Comparison of ENCODE assay signal across 1 cellular context in the genomic region with DNA sequence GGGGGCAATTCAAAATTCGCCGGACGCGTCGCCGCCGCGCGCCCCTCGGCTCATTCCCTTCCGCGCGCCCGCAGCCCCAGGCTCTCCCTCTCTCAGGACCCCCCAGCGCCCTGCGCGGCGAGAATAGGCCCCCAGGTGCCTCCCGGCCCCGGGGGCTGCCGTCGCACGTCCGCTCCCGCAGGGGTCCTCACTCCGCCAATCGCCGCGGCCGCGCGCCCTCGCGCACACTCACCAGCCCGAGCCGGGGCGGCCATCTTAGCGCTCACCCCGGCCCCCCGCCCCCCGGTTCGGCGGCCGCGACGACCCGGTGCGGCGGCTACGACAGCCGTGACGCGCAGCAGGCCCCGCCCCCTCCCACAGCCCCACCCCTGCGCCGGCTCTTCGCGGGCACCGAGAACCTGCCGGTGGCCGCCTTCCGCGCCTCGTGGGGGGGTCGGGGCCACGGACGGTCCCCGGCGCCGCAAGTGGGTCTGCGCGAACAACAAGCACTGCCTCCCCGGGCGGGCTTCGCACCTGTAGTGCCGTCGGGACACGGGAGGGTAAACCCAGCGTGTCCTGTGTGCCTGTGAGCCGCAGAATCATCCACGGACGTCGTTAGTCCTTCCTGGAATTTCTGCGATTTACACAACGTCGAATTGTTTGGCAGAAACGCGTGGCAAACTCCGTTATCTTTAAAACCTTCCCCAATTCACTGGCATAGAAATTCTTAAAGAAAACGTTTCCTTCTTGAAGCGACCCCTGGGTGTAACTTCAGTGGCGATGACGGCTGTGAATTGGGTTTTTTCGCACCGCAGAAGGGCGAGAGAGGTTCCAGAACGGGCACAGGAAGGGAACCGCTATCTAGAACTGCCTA.
TF ChIP-seq lines count a peak whose summit lies in the region.

No MANE protein-coding gene starts in this region.

TF ChIP-seq in K562, 482 proteins besides CTCF, POLR2A, EP300 and RAD21 (continued from another document and continues in another):
- TF ChIP-seq, protein P1, sequence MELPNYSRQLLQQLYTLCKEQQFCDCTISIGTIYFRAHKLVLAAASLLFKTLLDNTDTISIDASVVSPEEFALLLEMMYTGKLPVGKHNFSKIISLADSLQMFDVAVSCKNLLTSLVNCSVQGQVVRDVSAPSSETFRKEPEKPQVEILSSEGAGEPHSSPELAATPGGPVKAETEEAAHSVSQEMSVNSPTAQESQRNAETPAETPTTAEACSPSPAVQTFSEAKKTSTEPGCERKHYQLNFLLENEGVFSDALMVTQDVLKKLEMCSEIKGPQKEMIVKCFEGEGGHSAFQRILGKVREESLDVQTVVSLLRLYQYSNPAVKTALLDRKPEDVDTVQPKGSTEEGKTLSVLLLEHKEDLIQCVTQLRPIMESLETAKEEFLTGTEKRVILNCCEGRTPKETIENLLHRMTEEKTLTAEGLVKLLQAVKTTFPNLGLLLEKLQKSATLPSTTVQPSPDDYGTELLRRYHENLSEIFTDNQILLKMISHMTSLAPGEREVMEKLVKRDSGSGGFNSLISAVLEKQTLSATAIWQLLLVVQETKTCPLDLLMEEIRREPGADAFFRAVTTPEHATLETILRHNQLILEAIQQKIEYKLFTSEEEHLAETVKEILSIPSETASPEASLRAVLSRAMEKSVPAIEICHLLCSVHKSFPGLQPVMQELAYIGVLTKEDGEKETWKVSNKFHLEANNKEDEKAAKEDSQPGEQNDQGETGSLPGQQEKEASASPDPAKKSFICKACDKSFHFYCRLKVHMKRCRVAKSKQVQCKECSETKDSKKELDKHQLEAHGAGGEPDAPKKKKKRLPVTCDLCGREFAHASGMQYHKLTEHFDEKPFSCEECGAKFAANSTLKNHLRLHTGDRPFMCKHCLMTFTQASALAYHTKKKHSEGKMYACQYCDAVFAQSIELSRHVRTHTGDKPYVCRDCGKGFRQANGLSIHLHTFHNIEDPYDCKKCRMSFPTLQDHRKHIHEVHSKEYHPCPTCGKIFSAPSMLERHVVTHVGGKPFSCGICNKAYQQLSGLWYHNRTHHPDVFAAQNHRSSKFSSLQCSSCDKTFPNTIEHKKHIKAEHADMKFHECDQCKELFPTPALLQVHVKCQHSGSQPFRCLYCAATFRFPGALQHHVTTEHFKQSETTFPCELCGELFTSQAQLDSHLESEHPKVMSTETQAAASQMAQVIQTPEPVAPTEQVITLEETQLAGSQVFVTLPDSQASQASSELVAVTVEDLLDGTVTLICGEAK (IDR thresholded peaks at IDR 0.05): no peak
- TF ChIP-seq, protein P1 (CRISPR knock-in tag; IDR thresholded peaks at IDR 0.05): no peak
- TF ChIP-seq, protein P2, sequence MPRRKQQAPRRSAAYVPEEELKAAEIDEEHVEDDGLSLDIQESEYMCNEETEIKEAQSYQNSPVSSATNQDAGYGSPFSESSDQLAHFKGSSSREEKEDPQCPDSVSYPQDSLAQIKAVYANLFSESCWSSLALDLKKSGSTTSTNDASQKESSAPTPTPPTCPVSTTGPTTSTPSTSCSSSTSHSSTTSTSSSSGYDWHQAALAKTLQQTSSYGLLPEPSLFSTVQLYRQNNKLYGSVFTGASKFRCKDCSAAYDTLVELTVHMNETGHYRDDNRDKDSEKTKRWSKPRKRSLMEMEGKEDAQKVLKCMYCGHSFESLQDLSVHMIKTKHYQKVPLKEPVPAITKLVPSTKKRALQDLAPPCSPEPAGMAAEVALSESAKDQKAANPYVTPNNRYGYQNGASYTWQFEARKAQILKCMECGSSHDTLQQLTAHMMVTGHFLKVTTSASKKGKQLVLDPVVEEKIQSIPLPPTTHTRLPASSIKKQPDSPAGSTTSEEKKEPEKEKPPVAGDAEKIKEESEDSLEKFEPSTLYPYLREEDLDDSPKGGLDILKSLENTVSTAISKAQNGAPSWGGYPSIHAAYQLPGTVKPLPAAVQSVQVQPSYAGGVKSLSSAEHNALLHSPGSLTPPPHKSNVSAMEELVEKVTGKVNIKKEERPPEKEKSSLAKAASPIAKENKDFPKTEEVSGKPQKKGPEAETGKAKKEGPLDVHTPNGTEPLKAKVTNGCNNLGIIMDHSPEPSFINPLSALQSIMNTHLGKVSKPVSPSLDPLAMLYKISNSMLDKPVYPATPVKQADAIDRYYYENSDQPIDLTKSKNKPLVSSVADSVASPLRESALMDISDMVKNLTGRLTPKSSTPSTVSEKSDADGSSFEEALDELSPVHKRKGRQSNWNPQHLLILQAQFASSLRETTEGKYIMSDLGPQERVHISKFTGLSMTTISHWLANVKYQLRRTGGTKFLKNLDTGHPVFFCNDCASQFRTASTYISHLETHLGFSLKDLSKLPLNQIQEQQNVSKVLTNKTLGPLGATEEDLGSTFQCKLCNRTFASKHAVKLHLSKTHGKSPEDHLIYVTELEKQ (CRISPR knock-in tag; IDR thresholded peaks at IDR 0.05): no peak
- no peak for TF ChIP-seq ZNF143 (CRISPR knock-in tag; IDR thresholded peaks at IDR 0.05)
- TF ChIP-seq MAZ (CRISPR knock-in tag; conservative IDR thresholded peaks at IDR 0.05 in 1 of 2, IDR thresholded peaks at IDR 0.05 in 1 of 2): peak in 1 of 2 experiments; percentile 34; a peak in 3 of 4 replicates
- TF ChIP-seq, protein P3, sequence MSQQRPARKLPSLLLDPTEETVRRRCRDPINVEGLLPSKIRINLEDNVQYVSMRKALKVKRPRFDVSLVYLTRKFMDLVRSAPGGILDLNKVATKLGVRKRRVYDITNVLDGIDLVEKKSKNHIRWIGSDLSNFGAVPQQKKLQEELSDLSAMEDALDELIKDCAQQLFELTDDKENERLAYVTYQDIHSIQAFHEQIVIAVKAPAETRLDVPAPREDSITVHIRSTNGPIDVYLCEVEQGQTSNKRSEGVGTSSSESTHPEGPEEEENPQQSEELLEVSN (IDR thresholded peaks at IDR 0.05; ENCODE audit: borderline replicate concordance in 1 of 2, extremely low read depth in 1 of 2, insufficient read depth in 1 of 2, insufficient read length in 1 of 2, low read depth in 1 of 2, low read length in 1 of 2, poor library complexity in 1 of 2, severe bottlenecking in 1 of 2): peak in 1 of 2 experiments; percentile 16
- no peak for TF ChIP-seq SMARCE1 (IDR thresholded peaks at IDR 0.05)
- TF ChIP-seq, protein P4, sequence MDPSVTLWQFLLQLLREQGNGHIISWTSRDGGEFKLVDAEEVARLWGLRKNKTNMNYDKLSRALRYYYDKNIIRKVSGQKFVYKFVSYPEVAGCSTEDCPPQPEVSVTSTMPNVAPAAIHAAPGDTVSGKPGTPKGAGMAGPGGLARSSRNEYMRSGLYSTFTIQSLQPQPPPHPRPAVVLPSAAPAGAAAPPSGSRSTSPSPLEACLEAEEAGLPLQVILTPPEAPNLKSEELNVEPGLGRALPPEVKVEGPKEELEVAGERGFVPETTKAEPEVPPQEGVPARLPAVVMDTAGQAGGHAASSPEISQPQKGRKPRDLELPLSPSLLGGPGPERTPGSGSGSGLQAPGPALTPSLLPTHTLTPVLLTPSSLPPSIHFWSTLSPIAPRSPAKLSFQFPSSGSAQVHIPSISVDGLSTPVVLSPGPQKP (CRISPR knock-in tag; IDR thresholded peaks at IDR 0.05): no peak
- no peak for TF ChIP-seq ZNF197 (CRISPR knock-in tag; IDR thresholded peaks at IDR 0.05; ENCODE audit: low read depth)
- TF ChIP-seq ATF1 (CRISPR knock-in tag; IDR thresholded peaks at IDR 0.05): no peak
- peak; percentile 42 for TF ChIP-seq ATF1 (tag; IDR thresholded peaks at IDR 0.05)
- TF ChIP-seq, protein P5, sequence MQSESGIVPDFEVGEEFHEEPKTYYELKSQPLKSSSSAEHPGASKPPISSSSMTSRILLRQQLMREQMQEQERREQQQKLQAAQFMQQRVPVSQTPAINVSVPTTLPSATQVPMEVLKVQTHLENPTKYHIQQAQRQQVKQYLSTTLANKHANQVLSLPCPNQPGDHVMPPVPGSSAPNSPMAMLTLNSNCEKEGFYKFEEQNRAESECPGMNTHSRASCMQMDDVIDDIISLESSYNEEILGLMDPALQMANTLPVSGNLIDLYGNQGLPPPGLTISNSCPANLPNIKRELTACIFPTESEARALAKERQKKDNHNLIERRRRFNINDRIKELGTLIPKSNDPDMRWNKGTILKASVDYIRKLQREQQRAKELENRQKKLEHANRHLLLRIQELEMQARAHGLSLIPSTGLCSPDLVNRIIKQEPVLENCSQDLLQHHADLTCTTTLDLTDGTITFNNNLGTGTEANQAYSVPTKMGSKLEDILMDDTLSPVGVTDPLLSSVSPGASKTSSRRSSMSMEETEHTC (IDR thresholded peaks at IDR 0.05): no peak
- TF ChIP-seq HNRNPLL (IDR thresholded peaks at IDR 0.05; ENCODE audit: low read depth, low read length, poor library complexity, severe bottlenecking): no peak
- TF ChIP-seq, protein P6, sequence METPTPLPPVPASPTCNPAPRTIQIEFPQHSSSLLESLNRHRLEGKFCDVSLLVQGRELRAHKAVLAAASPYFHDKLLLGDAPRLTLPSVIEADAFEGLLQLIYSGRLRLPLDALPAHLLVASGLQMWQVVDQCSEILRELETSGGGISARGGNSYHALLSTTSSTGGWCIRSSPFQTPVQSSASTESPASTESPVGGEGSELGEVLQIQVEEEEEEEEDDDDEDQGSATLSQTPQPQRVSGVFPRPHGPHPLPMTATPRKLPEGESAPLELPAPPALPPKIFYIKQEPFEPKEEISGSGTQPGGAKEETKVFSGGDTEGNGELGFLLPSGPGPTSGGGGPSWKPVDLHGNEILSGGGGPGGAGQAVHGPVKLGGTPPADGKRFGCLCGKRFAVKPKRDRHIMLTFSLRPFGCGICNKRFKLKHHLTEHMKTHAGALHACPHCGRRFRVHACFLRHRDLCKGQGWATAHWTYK (CRISPR knock-in tag; IDR thresholded peaks at IDR 0.05): no peak
- no peak for TF ChIP-seq KLF10 (CRISPR knock-in tag; IDR thresholded peaks at IDR 0.05)
